ENCODE assay signal across 8 cellular contexts in genomic region chr12:71756054-71756675, GRCh38. TPM values are rescaled to one million over a fixed set of nuclear protein-coding genes. Genes with fewer than 3 reads are reported as not detected.
DNase-seq lines count a peak whose midpoint lies in the region; ATAC-seq lines count a peak whose summit lies in the region.

No MANE protein-coding gene starts in this region.

- H3K36me3 ChIP-seq in H7 (replicated peaks; ENCODE audit: control insufficient read depth, insufficient read depth, low read length), result no peaks in the 10 kb centered on the region
- peaks cover 12 to 17% (median 17%) of the 10 kb centered on the region in 3 donors for H3K36me3 ChIP-seq in skeletal muscle tissue (ENCODE audit: control insufficient read depth in 3 of 3, insufficient read depth in 3 of 3, low read length in 3 of 3)

- peak overlapping the region; percentile 97 for H3K27ac Mint-ChIP-seq in activated T-helper 1 cell treated with anti-CD3 and anti-CD28 coated beads, Interleukin-12 subunit alpha, Interleukin-12 subunit beta, Interleukin-2, Interleukin-4 antibody, amounts not matched to agents 30 ng/mL and 10 ng/mL and 1 ng/mL, durations not matched to agents 14 hours and 24 hours and 36 hours

- H3K9ac ChIP-seq in skeletal muscle tissue (ENCODE audit: low read depth in 1 of 3, low read length in 3 of 3), result peak overlapping the region; percentile 93 to 96 (median 94)

- DNase-seq in H7 (no peak), right cardiac atrium (no peak), iPS-NIHi11 (ENCODE audit: low spot score) (no peak), HuH-7.5 (ENCODE audit: low spot score) (no peak)
- no peak for DNase-seq in activated T-helper 1 cell treated with anti-CD3 and anti-CD28 coated beads, Interleukin-12 subunit alpha, Interleukin-12 subunit beta, Interleukin-2, Interleukin-4 antibody, amounts not matched to agents 30 ng/mL and 10 ng/mL and 1 ng/mL, durations not matched to agents 14 hours and 24 hours and 36 hours (ENCODE audit: low spot score)
- DNase-seq in stimulated activated CD4-positive, alpha-beta T cell treated with anti-CD3 and anti-CD28 coated beads, Interleukin-12 subunit alpha, Interleukin-12 subunit beta, amount 100 ng/mL, for 4 hours, result no peak

- intact Hi-C loops in activated T-helper 1 cell treated with anti-CD3 and anti-CD28 coated beads, Interleukin-12 subunit alpha, Interleukin-12 subunit beta, Interleukin-2, Interleukin-4 antibody, amounts not matched to agents 30 ng/mL and 10 ng/mL and 1 ng/mL, durations not matched to agents 14 hours and 24 hours and 36 hours (cut with micrococcal nuclease), result loop anchor here (5.0 kb wide), 1 partner anchor 181 kb away; the partner anchor contains the start of gene TPH2
- intact Hi-C loops in right cardiac atrium (cut with DNase I), result loop anchor here in 3 of 4 donors (10.0 kb wide), 3 partner anchors 71 to 341 kb away; partner anchors contain the start of genes THAP2 (in 2 of the 3), ZFC3H1 (in 2 of the 3) and TMEM19 (in 1 of the 3)

- peaks cover 30% of the 10 kb centered on the region for H3K9me3 Mint-ChIP-seq in activated T-helper 1 cell treated with anti-CD3 and anti-CD28 coated beads, Interleukin-12 subunit alpha, Interleukin-12 subunit beta, Interleukin-2, Interleukin-4 antibody, amounts not matched to agents 30 ng/mL and 10 ng/mL and 1 ng/mL, durations not matched to agents 14 hours and 24 hours and 36 hours

- H3K4me3 ChIP-seq in H7 (ENCODE audit: insufficient read depth, low read depth, low read length), result peak overlapping the region; percentile 52
- peak overlapping the region; percentile 92 for H3K4me3 ChIP-seq in right cardiac atrium (ENCODE audit: low read length)
- H3K4me3 ChIP-seq in skeletal muscle tissue (ENCODE audit: low read length in 3 of 3), result peak overlapping the region; percentile 68 to 92 (median 79)

- H3K36me3 Mint-ChIP-seq in activated T-helper 1 cell treated with anti-CD3 and anti-CD28 coated beads, Interleukin-12 subunit alpha, Interleukin-12 subunit beta, Interleukin-2, Interleukin-4 antibody, amounts not matched to agents 30 ng/mL and 10 ng/mL and 1 ng/mL, durations not matched to agents 14 hours and 24 hours and 36 hours (ENCODE audit: low read depth), result peaks cover 48% of the 10 kb centered on the region

- peaks cover 17% of the 10 kb centered on the region for H3K27me3 Mint-ChIP-seq in activated T-helper 1 cell treated with anti-CD3 and anti-CD28 coated beads, Interleukin-12 subunit alpha, Interleukin-12 subunit beta, Interleukin-2, Interleukin-4 antibody, amounts not matched to agents 30 ng/mL and 10 ng/mL and 1 ng/mL, durations not matched to agents 14 hours and 24 hours and 36 hours (ENCODE audit: insufficient read depth)

- peak overlapping the region; percentile 93 for H3K4me3 Mint-ChIP-seq in activated T-helper 1 cell treated with anti-CD3 and anti-CD28 coated beads, Interleukin-12 subunit alpha, Interleukin-12 subunit beta, Interleukin-2, Interleukin-4 antibody, amounts not matched to agents 30 ng/mL and 10 ng/mL and 1 ng/mL, durations not matched to agents 14 hours and 24 hours and 36 hours

- peaks cover 28% of the 10 kb centered on the region for H3K4me1 Mint-ChIP-seq in activated T-helper 1 cell treated with anti-CD3 and anti-CD28 coated beads, Interleukin-12 subunit alpha, Interleukin-12 subunit beta, Interleukin-2, Interleukin-4 antibody, amounts not matched to agents 30 ng/mL and 10 ng/mL and 1 ng/mL, durations not matched to agents 14 hours and 24 hours and 36 hours (ENCODE audit: low read depth)

- H3K9me3 ChIP-seq in right cardiac atrium (ENCODE audit: control insufficient read depth, low read length) (no peaks in the 10 kb centered on the region), skeletal muscle tissue (ENCODE audit: control insufficient read depth in 3 of 3, low read length in 3 of 3) (peaks cover 3 to 10% (median 6%) of the 10 kb centered on the region in 3 donors)

- H3K4me1 ChIP-seq in right cardiac atrium (ENCODE audit: control insufficient read depth, insufficient read depth, low read length), result no peaks in the 10 kb centered on the region
- peaks cover 0 to 16% (median 11%) of the 10 kb centered on the region in 3 donors for H3K4me1 ChIP-seq in skeletal muscle tissue (ENCODE audit: control insufficient read depth in 3 of 3, insufficient read depth in 3 of 3, low read length in 3 of 3)

- WGBS in right cardiac atrium, result 17% methylated on average over 5 of the region's 5 CpGs

- H3K27me3 ChIP-seq in H7 (ENCODE audit: control insufficient read depth, insufficient read depth, low read length) (no peaks in the 10 kb centered on the region), right cardiac atrium (ENCODE audit: control insufficient read depth, insufficient read depth) (no peaks in the 10 kb centered on the region), skeletal muscle tissue (ENCODE audit: control insufficient read depth in 3 of 3, insufficient read depth in 3 of 3, low read length in 3 of 3) (no peaks in the 10 kb centered on the region)

- H3K27ac ChIP-seq in right cardiac atrium (ENCODE audit: low read length), result peak overlapping the region; percentile 98
- peak overlapping the region; percentile 96 for H3K27ac ChIP-seq in skeletal muscle tissue (ENCODE audit: low read depth, low read length)

- ATAC-seq in right cardiac atrium (peak; percentile 8 to 14), HG02970 (IDR thresholded peaks at IDR 0.05; ENCODE audit: low FRiP score, unreplicated experiment) (no peak)

RNA-seq across cellular contexts. Expression of gene RAB21, which starts 1.5 kb away (rescaled TPM):
- total RNA-seq in H7 (2014; rRNA removed; shearing (Covaris generic)), result 11.6 and 17.2 TPM in 2 replicates
- total RNA-seq in activated T-helper 1 cell treated with anti-CD3 and anti-CD28 coated beads, Interleukin-12 subunit alpha, Interleukin-12 subunit beta, Interleukin-2, Interleukin-4 antibody, amounts not matched to agents 30 ng/mL and 10 ng/mL and 1 ng/mL, durations not matched to agents 14 hours and 24 hours and 36 hours, result 100 and 105 TPM in 2 replicates
- total RNA-seq in right cardiac atrium, result 100 to 1,000 TPM; 124 to 152 (median 133) TPM
- polyA plus RNA-seq in right cardiac atrium, result 51.1 TPM
- total RNA-seq in skeletal muscle tissue, result 9.9 TPM
